In genomic region chr7:50287121-50287520, GRCh38 we compare ENCODE assay signal across 20 cellular contexts. TPM values are rescaled to one million over a fixed set of nuclear protein-coding genes. Genes with fewer than 3 reads are reported as not detected.
"Had no signal": no experiment of that assay in that cellular context is flagged by ENCODE, and none has a peak within 500 bp of the region (broad histone marks: within the 10 kb centered on the region; RNA-seq: fewer than 3 reads in every experiment).

No MANE protein-coding gene starts in this region.

- ATAC-seq: effector memory CD8-positive, alpha-beta T cell; gastroesophageal sphincter; left lobe of liver; naive thymus-derived CD4-positive, alpha-beta T cell; sciatic nerve had no signal

- FAIRE-seq: urothelium cell line had no signal

- H3K4me1 ChIP-seq: esophagus muscularis mucosa, gastroesophageal sphincter, suprapubic skin, thyroid gland had no signal

- H3K27me3 ChIP-seq: esophagus muscularis mucosa, spleen, suprapubic skin, thyroid gland had no signal

- DNase-seq: effector memory CD8-positive, alpha-beta T cell; foreskin fibroblast; glutamatergic neuron; islet precursor cell; mammary epithelial cell; naive thymus-derived CD4-positive, alpha-beta T cell; posterior cingulate gyrus; spleen; stimulated activated CD4-positive, alpha-beta T cell treated with anti-CD3 and anti-CD28 coated beads, Interleukin-2, amount 100 ng/mL, for 24 hours; stimulated activated CD4-positive, alpha-beta T cell treated with anti-CD3 and anti-CD28 coated beads, Interleukin-4, amount 100 ng/mL, for 4 hours; stimulated activated naive CD4-positive, alpha-beta T cell; thyroid gland had no signal

- H3K27ac ChIP-seq: epithelial cell of prostate, esophagus muscularis mucosa, gastroesophageal sphincter, spleen, suprapubic skin, thyroid gland had no signal

- H3K36me3 ChIP-seq: esophagus muscularis mucosa, gastroesophageal sphincter, spleen, suprapubic skin, thyroid gland had no signal

- H3K9me3 ChIP-seq: esophagus muscularis mucosa, gastroesophageal sphincter, spleen, suprapubic skin, thyroid gland had no signal

- H3K4me3 ChIP-seq: esophagus muscularis mucosa, gastroesophageal sphincter, spleen, suprapubic skin, thyroid gland had no signal

RNA-seq across cellular contexts. Expression of gene IKZF1, which starts 17.4 kb away (rescaled TPM):
- total RNA-seq: mammary epithelial cell, osteocyte had no signal
